In the genomic region with DNA sequence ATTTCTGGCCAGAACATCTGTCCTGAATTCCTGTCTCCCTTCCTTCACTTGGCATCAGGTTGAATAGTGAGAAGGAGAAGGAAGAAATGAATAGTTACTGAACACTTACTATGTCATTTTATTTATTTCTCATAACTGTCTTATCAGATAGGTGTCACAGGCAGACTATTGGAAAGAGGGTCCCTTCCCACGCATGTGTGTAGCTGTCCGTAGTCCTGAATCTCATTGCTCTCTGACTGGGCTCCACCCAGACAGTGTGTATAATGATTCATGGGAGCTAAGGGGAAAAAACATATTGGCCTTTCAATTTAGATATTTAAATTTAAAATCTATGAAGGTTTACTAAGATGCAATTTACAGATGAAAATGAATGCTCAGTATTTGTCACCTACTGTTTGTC, we compare ENCODE assay signal across 13 cellular contexts.
A peak's percentile ranks its signal among the peaks of the same experiment; 100 is the strongest.
DNase-seq lines count a peak whose midpoint lies in the region; TF ChIP-seq lines count a peak whose summit lies in the region.
"Had no signal": no experiment of that assay in that cellular context is flagged by ENCODE, and none has a peak within 500 bp of the region (broad histone marks: within the 10 kb centered on the region; RNA-seq: fewer than 3 reads in every experiment).

No MANE protein-coding gene starts in this region.

- no peaks in the 10 kb centered on the region for H3K36me3 Mint-ChIP-seq in HFFc6 (ENCODE audit: low read depth)

- H3K27me3 Mint-ChIP-seq in HFFc6 (ENCODE audit: insufficient read depth) = peaks cover 6% of the 10 kb centered on the region; the same call in 1 of the 2 replicates
- H3K27me3 Mint-ChIP-seq: stimulated activated naive CD8-positive, alpha-beta T cell treated with anti-CD3 and anti-CD28 coated beads, Interleukin-15, Interleukin-2, amounts not matched to agents 100 ng/mL and 50 ng/mL, for 24 hours had no signal

- TF ChIP-seq RAD21 in SK-N-SH (IDR thresholded peaks at IDR 0.05; ENCODE audit: low read length) = no peak

- 84% methylated on average over 2 of the region's 2 CpGs for WGBS in SK-N-SH (ENCODE audit: low lambda C conversion rate)
- WGBS in prostate gland = 23% methylated on average over 2 of the region's 2 CpGs
- WGBS in mesendoderm (ENCODE audit: extremely low coverage, insufficient coverage, low lambda C conversion rate) = no CpG with 5 or more reads among the region's 2 CpGs

- no peaks in the 10 kb centered on the region for H3F3A ChIP-seq in SK-N-SH (replicated peaks; ENCODE audit: insufficient read depth)

- no peak for TF ChIP-seq EP300 in SK-N-SH (IDR thresholded peaks at IDR 0.05; ENCODE audit: borderline replicate concordance in 1 of 2, low read depth in 1 of 2, low read length in 1 of 2)

- H3K9ac ChIP-seq in SK-N-SH = no peak overlapping the region
- no peak overlapping the region for H3K9ac ChIP-seq in mesendoderm (ENCODE audit: low read length)

- no peaks in the 10 kb centered on the region for H4K20me1 ChIP-seq in SK-N-SH (ENCODE audit: insufficient read depth)

- H2BK120ac ChIP-seq in mesendoderm (ENCODE audit: low read depth, low read length) = no peak overlapping the region

- no peak overlapping the region for H3K18ac ChIP-seq in mesendoderm (ENCODE audit: low read length)

- TF ChIP-seq CTCF in A673 (conservative IDR thresholded peaks at IDR 0.05; ENCODE audit: low read depth, low read length) (no peak), HFFc6 (IDR thresholded peaks at IDR 0.05) (no peak), SK-N-SH (IDR thresholded peaks at IDR 0.05) (no peak), epithelial cell of esophagus (IDR thresholded peaks at IDR 0.05; ENCODE audit: insufficient read depth, low read depth, low read length, missing control alignments) (no peak), prostate gland (IDR thresholded peaks at IDR 0.05) (no peak)

- no peak overlapping the region for H3K56ac ChIP-seq in mesendoderm (ENCODE audit: low read length)

- DNase-seq in A673 (ENCODE audit: low spot score) = peak; percentile 48
- DNase-seq in HFFc6 = peak; percentile 16
- DNase-seq in SK-N-SH = no peak
- DNase-seq in epithelial cell of esophagus (ENCODE audit: low read depth) = peak; percentile 38
- DNase-seq in prostate gland (ENCODE audit: low spot score) = no peak
- DNase-seq in stimulated activated CD4-positive, alpha-beta T cell treated with anti-CD3 and anti-CD28 coated beads, Interleukin-1b, Interleukin-23, amount 100 ng/mL, for 48 hours = no peak
- no peak for DNase-seq in NCI-H2081 (lab: John Stamatoyannopoulos, UW)
- DNase-seq in mesendoderm = no peak
- DNase-seq: activated T-cell treated with anti-CD3 and anti-CD28 coated beads, Interleukin-2, amount 50 U/mL, for 72 hours; GF-D8; NCI-H1417; NCI-H510A had no signal

- H3K4me1 ChIP-seq in A673 (ENCODE audit: insufficient read depth, low read length, poor library complexity, severe bottlenecking) = no peaks in the 10 kb centered on the region
- H3K4me1 ChIP-seq in SK-N-SH (ENCODE audit: control insufficient read depth in 1 of 2, insufficient read depth in 2 of 2, low read depth in 1 of 2, low read length in 1 of 2) = peaks cover 0 to 4% of the 10 kb centered on the region in 2 experiments; a peak in 1 of 4 replicates
- no peaks in the 10 kb centered on the region for H3K4me1 ChIP-seq in prostate gland (replicated peaks)
- no peaks in the 10 kb centered on the region for H3K4me1 ChIP-seq in mesendoderm (ENCODE audit: control insufficient read depth, low read depth, low read length)

- H3K36me3 ChIP-seq in A673 (ENCODE audit: insufficient read depth, low read length, poor library complexity, severe bottlenecking) (no peaks in the 10 kb centered on the region), SK-N-SH (replicated peaks in 1 of 2; ENCODE audit: control insufficient read depth in 1 of 2, insufficient read depth in 2 of 2, low read length in 1 of 2) (no peaks in the 10 kb centered on the region), prostate gland (no peaks in the 10 kb centered on the region), mesendoderm (ENCODE audit: control insufficient read depth, insufficient read depth, low read length) (no peaks in the 10 kb centered on the region)

- no peak overlapping the region for H3K27ac Mint-ChIP-seq in HFFc6
- H3K27ac Mint-ChIP-seq: activated T-cell treated with anti-CD3 and anti-CD28 coated beads, Interleukin-2, amount 50 U/mL, for 72 hours; stimulated activated naive CD8-positive, alpha-beta T cell treated with anti-CD3 and anti-CD28 coated beads, Interleukin-15, Interleukin-2, amounts not matched to agents 100 ng/mL and 50 ng/mL, for 24 hours had no signal

- H2BK5ac ChIP-seq in mesendoderm (ENCODE audit: low read length) = no peak overlapping the region

- peaks cover 24% of the 10 kb centered on the region for H3K4me1 Mint-ChIP-seq in HFFc6 (ENCODE audit: low read depth)

- no peak overlapping the region for H4K5ac ChIP-seq in mesendoderm (ENCODE audit: low read length)

- H3K9me3 Mint-ChIP-seq in HFFc6 = no peaks in the 10 kb centered on the region
- H3K9me3 Mint-ChIP-seq: stimulated activated naive CD8-positive, alpha-beta T cell treated with anti-CD3 and anti-CD28 coated beads, Interleukin-15, Interleukin-2, amounts not matched to agents 100 ng/mL and 50 ng/mL, for 24 hours had no signal

- CTCF ChIA-PET in A673 (lab: Charles Lee) (no interaction called here), SK-N-SH (lab: Yijun Ruan, JAX) (no interaction called here)

- no peak overlapping the region for H3K4me2 ChIP-seq in SK-N-SH
- no peak overlapping the region for H3K4me2 ChIP-seq in mesendoderm (ENCODE audit: low read length)

- intact Hi-C loops in A673 (cut with micrococcal nuclease; ENCODE audit: unreplicated experiment) = no loop called here
- intact Hi-C loops in prostate gland (cut with DNase I) = no loop called here

- H3K4me3 Mint-ChIP-seq in HFFc6 = no peak overlapping the region
- H3K4me3 Mint-ChIP-seq: activated T-cell treated with anti-CD3 and anti-CD28 coated beads, Interleukin-2, amount 50 U/mL, for 72 hours; stimulated activated naive CD8-positive, alpha-beta T cell treated with anti-CD3 and anti-CD28 coated beads, Interleukin-15, Interleukin-2, amounts not matched to agents 100 ng/mL and 50 ng/mL, for 24 hours had no signal

- H3K4ac ChIP-seq in mesendoderm (ENCODE audit: low read depth, low read length) = no peak overlapping the region

- no peaks in the 10 kb centered on the region for H3K9me2 ChIP-seq in SK-N-SH

- no peak overlapping the region for H2BK15ac ChIP-seq in mesendoderm (replicated peaks; ENCODE audit: low read depth)

- no peak overlapping the region for H4K8ac ChIP-seq in mesendoderm (ENCODE audit: low read depth, low read length)

- no peaks in the 10 kb centered on the region for H3K79me1 ChIP-seq in mesendoderm (ENCODE audit: low read length)

- no peak overlapping the region for H3K23ac ChIP-seq in mesendoderm (ENCODE audit: low read length)

- no peaks in the 10 kb centered on the region for H3K79me2 ChIP-seq in SK-N-SH (ENCODE audit: insufficient read depth)
- H3K79me2 ChIP-seq in mesendoderm (ENCODE audit: control insufficient read depth, insufficient read depth, low read length) = no peaks in the 10 kb centered on the region

- no peaks in the 10 kb centered on the region for H3K27me3 ChIP-seq in A673 (replicated peaks; ENCODE audit: insufficient read depth, low read depth, low read length, poor library complexity)
- H3K27me3 ChIP-seq in SK-N-SH (ENCODE audit: insufficient read depth) = no peaks in the 10 kb centered on the region
- no peaks in the 10 kb centered on the region for H3K27me3 ChIP-seq in prostate gland (replicated peaks; ENCODE audit: insufficient read depth)
- no peaks in the 10 kb centered on the region for H3K27me3 ChIP-seq in mesendoderm (ENCODE audit: insufficient read depth, low read length, poor library complexity)

- H2AK5ac ChIP-seq in mesendoderm (ENCODE audit: low read length) = no peak overlapping the region

- no peak overlapping the region for H2AFZ ChIP-seq in SK-N-SH (ENCODE audit: low read depth)

- no peak overlapping the region for H3K27ac ChIP-seq in A673 (ENCODE audit: low read depth, low read length, poor library complexity, severe bottlenecking)
- H3K27ac ChIP-seq in SK-N-SH (ENCODE audit: low read depth in 2 of 2, low read length in 1 of 2) = no peak overlapping the region
- H3K27ac ChIP-seq in prostate gland = no peak overlapping the region
- no peak overlapping the region for H3K27ac ChIP-seq in mesendoderm (ENCODE audit: low read depth, low read length)

- no TSS peak for BruUV-seq in A673 (replicated peaks; lab: Mats Ljungman, UMichigan)

- H3K9me3 ChIP-seq in A673 (ENCODE audit: low read depth, low read length, poor library complexity, severe bottlenecking) = no peaks in the 10 kb centered on the region
- no peaks in the 10 kb centered on the region for H3K9me3 ChIP-seq in SK-N-SH
- H3K9me3 ChIP-seq in prostate gland = no peaks in the 10 kb centered on the region

- POLR2A ChIA-PET in A673 (lab: Charles Lee; ENCODE audit: low non-redundant PET) = no interaction called here
- POLR2A ChIA-PET in SK-N-SH (lab: Yijun Ruan, JAX) = no interaction called here

- no peak overlapping the region for H3K4me3 ChIP-seq in A673 (ENCODE audit: low read depth, low read length, poor library complexity, severe bottlenecking)
- no peak overlapping the region for H3K4me3 ChIP-seq in SK-N-SH (ENCODE audit: low read depth in 2 of 2, low read length in 1 of 2)
- no peak overlapping the region for H3K4me3 ChIP-seq in epithelial cell of esophagus (ENCODE audit: low read length)
- no peak overlapping the region for H3K4me3 ChIP-seq in prostate gland
- no peak overlapping the region for H3K4me3 ChIP-seq in mesendoderm (ENCODE audit: low read length)

- TF ChIP-seq POLR2A in prostate gland (IDR thresholded peaks at IDR 0.05) = no peak

Comparison
In these comparisons a context has a peak if more than half of its experiments do, and no peak if none do; other contexts are left out.
1. DNase-seq: peak in A673 (single experiment), HFFc6 (single experiment) and epithelial cell of esophagus (single experiment); none in SK-N-SH (single experiment), prostate gland (single experiment), stimulated activated CD4-positive, alpha-beta T cell treated with anti-CD3 and anti-CD28 coated beads, Interleukin-1b, Interleukin-23, amount 100 ng/mL, for 48 hours (single experiment), NCI-H2081 (0 of 2) and mesendoderm (single experiment).